In genomic region chr11:128318856-128319474, GRCh38 we compare ENCODE assay signal across 8 cellular contexts.
A peak's percentile ranks its signal among the peaks of the same experiment; 100 is the strongest.
DNase-seq lines count a peak whose midpoint lies in the region; ATAC-seq and TF ChIP-seq lines count a peak whose summit lies in the region.

No MANE protein-coding gene starts in this region.

- no peak overlapping the region for H3K4me3 ChIP-seq in H7 (ENCODE audit: insufficient read depth, low read depth, low read length)

- H3K36me3 Mint-ChIP-seq in osteocyte (ENCODE audit: unreplicated experiment) = no peaks in the 10 kb centered on the region

- H3K36me3 ChIP-seq in H7 (replicated peaks; ENCODE audit: control insufficient read depth, insufficient read depth, low read length) = no peaks in the 10 kb centered on the region

- peak; percentile 62 for DNase-seq in NK-92 treated with Interleukin-12 subunit alpha and Interleukin-12 subunit beta, amount 100 ng/mL, for 24 hours (lab: John Stamatoyannopoulos, UW)
- DNase-seq in NK-92 (lab: John Stamatoyannopoulos, UW; ENCODE audit: unreplicated experiment) = no peak
- DNase-seq in activated naive CD4-positive, alpha-beta T cell treated with anti-CD3 and anti-CD28 coated beads, Interleukin-2, amount 50 U/mL, for 16 hours = peak; percentile 70
- peak; percentile 72 for DNase-seq in stimulated activated CD8-positive, alpha-beta memory T cell treated with anti-CD3 and anti-CD28 coated beads, Interleukin-4, amount 100 ng/mL, for 24 hours (ENCODE audit: low read depth)
- DNase-seq in H7 = no peak
- DNase-seq in osteocyte (ENCODE audit: extremely low spot score, unreplicated experiment) = no peak
- no peak for DNase-seq in HuH-7 (ENCODE audit: low spot score)

- no peak overlapping the region for H3K4me3 Mint-ChIP-seq in osteocyte (ENCODE audit: unreplicated experiment)

- no peaks in the 10 kb centered on the region for H3K27me3 Mint-ChIP-seq in osteocyte (ENCODE audit: unreplicated experiment)

- H3K4me1 Mint-ChIP-seq in osteocyte (ENCODE audit: unreplicated experiment) = no peaks in the 10 kb centered on the region

- H3K9me3 Mint-ChIP-seq in osteocyte (ENCODE audit: unreplicated experiment) = peaks cover 8% of the 10 kb centered on the region

- H3K27me3 ChIP-seq in H7 (ENCODE audit: control insufficient read depth, insufficient read depth, low read length) = no peaks in the 10 kb centered on the region

- H3K27ac Mint-ChIP-seq in osteocyte (ENCODE audit: unreplicated experiment) = no peak overlapping the region

- no peak for TF ChIP-seq CTCF in osteocyte (IDR thresholded peaks at IDR 0.05)

- ATAC-seq in HG03521 (IDR thresholded peaks at IDR 0.05; ENCODE audit: unreplicated experiment) = peak; percentile 79

Comparison
In these comparisons a context has a peak if more than half of its experiments do, and no peak if none do; other contexts are left out.
1. DNase-seq: peak in NK-92 treated with Interleukin-12 subunit alpha and Interleukin-12 subunit beta, amount 100 ng/mL, for 24 hours (single experiment), activated naive CD4-positive, alpha-beta T cell treated with anti-CD3 and anti-CD28 coated beads, Interleukin-2, amount 50 U/mL, for 16 hours (single experiment) and stimulated activated CD8-positive, alpha-beta memory T cell treated with anti-CD3 and anti-CD28 coated beads, Interleukin-4, amount 100 ng/mL, for 24 hours (single experiment); none in NK-92 (single experiment), H7 (single experiment), osteocyte (single experiment) and HuH-7 (single experiment).